In the genomic region with DNA sequence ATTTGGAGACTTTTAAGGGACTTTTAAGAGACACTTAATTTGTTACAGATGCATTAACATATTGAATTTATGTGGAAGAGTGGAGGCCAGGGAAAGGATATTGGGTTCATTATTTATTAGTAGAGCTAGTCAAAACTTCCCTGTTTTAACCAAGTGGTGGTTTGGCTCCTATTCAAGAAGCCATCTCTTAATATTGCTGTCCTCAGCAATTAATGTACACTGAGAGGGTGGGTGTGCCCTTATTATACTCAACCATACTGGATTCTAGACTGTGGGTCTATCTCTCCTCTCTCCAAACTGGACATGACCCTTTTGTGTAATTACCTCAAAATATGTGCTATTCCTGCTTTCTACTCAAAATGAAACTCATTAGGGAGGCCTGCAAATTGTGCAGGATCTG, we compare ENCODE assay signal across 21 cellular contexts.
DNase-seq lines count a peak whose midpoint lies in the region; ATAC-seq, FAIRE-seq and TF ChIP-seq lines count a peak whose summit lies in the region.
"Had no signal": no experiment of that assay in that cellular context is flagged by ENCODE, and none has a peak within 500 bp of the region (broad histone marks: within the 10 kb centered on the region; RNA-seq: fewer than 3 reads in every experiment).

No MANE protein-coding gene starts in this region.

- ATAC-seq in A549 (no peak), IMR-90 (ENCODE audit: low read depth) (no peak), GM21737 (IDR thresholded peaks at IDR 0.05; ENCODE audit: unreplicated experiment) (no peak), HG03196 (IDR thresholded peaks at IDR 0.05; ENCODE audit: unreplicated experiment) (no peak), HG02981 (IDR thresholded peaks at IDR 0.05; ENCODE audit: unreplicated experiment) (no peak)
- ATAC-seq: CD8-positive, alpha-beta T cell had no signal

- no peak overlapping the region for H2AK9ac ChIP-seq in IMR-90 (replicated peaks; ENCODE audit: low read depth, low read length, poor library complexity)

- no peak overlapping the region for H4K91ac ChIP-seq in IMR-90 (ENCODE audit: insufficient read depth, low read depth, low read length)

- no peaks in the 10 kb centered on the region for H3K9me1 ChIP-seq in IMR-90 (ENCODE audit: insufficient read depth, low read length)

- H3K9ac ChIP-seq in IMR-90 (ENCODE audit: low read depth, low read length), result no peak overlapping the region
- H3K9ac ChIP-seq: BLaER1 treated with 17β-estradiol and CSF1 and Interleukin-3, amounts not matched to agents 10 nM and 100 nM had no signal

- H3K18ac ChIP-seq in IMR-90 (ENCODE audit: low read depth, low read length), result no peak overlapping the region

- TF ChIP-seq POLR2A in A549 (IDR thresholded peaks at IDR 0.05; ENCODE audit: low read length) (no peak), IMR-90 (IDR thresholded peaks at IDR 0.05; ENCODE audit: low read depth, low read length) (no peak)

- POLR2A ChIA-PET in A549 (lab: Yijun Ruan, JAX) (no interaction called here), IMR-90 (lab: Charles Lee; ENCODE audit: unreplicated experiment) (no interaction called here)

- H4K20me1 ChIP-seq in IMR-90 (ENCODE audit: insufficient read depth, low read length) (no peaks in the 10 kb centered on the region), osteoblast (ENCODE audit: insufficient read depth, low read length) (no peaks in the 10 kb centered on the region)
- H4K20me1 ChIP-seq: BLaER1 treated with 17β-estradiol and CSF1 and Interleukin-3, amounts not matched to agents 10 nM and 100 nM had no signal

- intact Hi-C loops in IMR-90 (cut with micrococcal nuclease), result no loop called here

- no peak overlapping the region for H2AK5ac ChIP-seq in IMR-90 (ENCODE audit: low read depth, low read length)

- H3K23ac ChIP-seq in IMR-90 (ENCODE audit: low read depth, low read length), result no peak overlapping the region

- no peak overlapping the region for H3K4me3 ChIP-seq in A549
- no peak overlapping the region for H3K4me3 ChIP-seq in IMR-90 (ENCODE audit: insufficient read depth, low read depth, low read length)
- H3K4me3 ChIP-seq in osteoblast (ENCODE audit: insufficient read depth, low read length), result no peak overlapping the region
- H3K4me3 ChIP-seq: BLaER1 treated with 17β-estradiol and CSF1 and Interleukin-3, amounts not matched to agents 10 nM and 100 nM had no signal

- dilution Hi-C loops in IMR-90 (cut with HindIII; ENCODE audit: low sequenced_read_pairs, unreplicated experiment), result no loop called here

- H4K8ac ChIP-seq in IMR-90 (ENCODE audit: low read depth in 2 of 2, low read length in 2 of 2), result no peak overlapping the region

- FAIRE-seq in A549 (lab: Jason Lieb, UNC), result no peak
- FAIRE-seq: A204.1, D721Med, G401.6, GM12891, GM19239 had no signal

- no peak overlapping the region for H3K56ac ChIP-seq in IMR-90 (ENCODE audit: extremely low read depth, insufficient read depth, low read length)

- CTCF ChIA-PET in A549 (lab: Yijun Ruan, JAX), result no interaction called here
- CTCF ChIA-PET in IMR-90 (lab: Yijun Ruan, JAX), result no interaction called here

- H3K4me2 ChIP-seq in A549, result no peak overlapping the region
- no peak overlapping the region for H3K4me2 ChIP-seq in IMR-90 (ENCODE audit: low read depth, low read length)
- H3K4me2 ChIP-seq in osteoblast (ENCODE audit: insufficient read depth, low read length), result no peak overlapping the region
- H3K4me2 ChIP-seq: BLaER1 treated with 17β-estradiol and CSF1 and Interleukin-3, amounts not matched to agents 10 nM and 100 nM had no signal

- TF ChIP-seq CTCF in A549 (IDR thresholded peaks at IDR 0.05), result no peak
- no peak for TF ChIP-seq CTCF in IMR-90 (conservative IDR thresholded peaks at IDR 0.05; ENCODE audit: low read depth, low read length)
- TF ChIP-seq CTCF in osteoblast (IDR thresholded peaks at IDR 0.05; ENCODE audit: extremely low read depth, low read depth, low read length), result no peak

- TF ChIP-seq EP300 in A549 (IDR thresholded peaks at IDR 0.05), result no peak

- H3K27ac ChIP-seq in A549 (no peak overlapping the region), IMR-90 (ENCODE audit: insufficient read depth, low read length) (no peak overlapping the region), osteoblast (ENCODE audit: low read depth, low read length) (no peak overlapping the region)
- H3K27ac ChIP-seq: BLaER1 treated with 17β-estradiol and CSF1 and Interleukin-3, amounts not matched to agents 10 nM and 100 nM; C4-2B had no signal

- H2BK120ac ChIP-seq in IMR-90 (ENCODE audit: low read depth, low read length), result no peak overlapping the region

- TF ChIP-seq RAD21 in A549 (conservative IDR thresholded peaks at IDR 0.05 in 1 of 2, IDR thresholded peaks at IDR 0.05 in 1 of 2) (no peak), IMR-90 (IDR thresholded peaks at IDR 0.05; ENCODE audit: low read length) (no peak)

- no peak overlapping the region for H3K4ac ChIP-seq in IMR-90 (ENCODE audit: low read depth, low read length)

- no peak overlapping the region for H4K5ac ChIP-seq in IMR-90 (ENCODE audit: low read depth, low read length)

- no peak overlapping the region for H2AFZ ChIP-seq in IMR-90 (replicated peaks; ENCODE audit: low read length, poor library complexity)
- no peak overlapping the region for H2AFZ ChIP-seq in osteoblast (ENCODE audit: low read length)

- no peaks in the 10 kb centered on the region for H3K36me3 ChIP-seq in IMR-90 (ENCODE audit: control insufficient read depth, insufficient read depth, low read length)
- H3K36me3 ChIP-seq in osteoblast (ENCODE audit: insufficient read depth, low read length), result no peaks in the 10 kb centered on the region
- H3K36me3 ChIP-seq: BLaER1 treated with 17β-estradiol and CSF1 and Interleukin-3, amounts not matched to agents 10 nM and 100 nM had no signal

- H2BK15ac ChIP-seq in IMR-90 (ENCODE audit: low read depth, low read length), result no peak overlapping the region

- no peak overlapping the region for H2BK5ac ChIP-seq in IMR-90 (ENCODE audit: low read depth, low read length, poor library complexity, severe bottlenecking)

- no peak overlapping the region for H2BK20ac ChIP-seq in IMR-90 (ENCODE audit: low read depth, low read length)

- H3K4me1 ChIP-seq in A549 (no peaks in the 10 kb centered on the region), IMR-90 (ENCODE audit: control insufficient read depth, insufficient read depth, low read length) (no peaks in the 10 kb centered on the region), osteoblast (ENCODE audit: insufficient read depth, low read length) (no peaks in the 10 kb centered on the region)
- H3K4me1 ChIP-seq: BLaER1 treated with 17β-estradiol and CSF1 and Interleukin-3, amounts not matched to agents 10 nM and 100 nM had no signal

- H3K27me3 ChIP-seq in IMR-90 (ENCODE audit: control insufficient read depth, insufficient read depth, low read length) (peaks cover 3% of the 10 kb centered on the region; the same call in 1 of the 2 replicates), osteoblast (ENCODE audit: insufficient read depth, low read length) (peaks cover 6% of the 10 kb centered on the region)
- H3K27me3 ChIP-seq: BLaER1 treated with 17β-estradiol and CSF1 and Interleukin-3, amounts not matched to agents 10 nM and 100 nM had no signal

- DNase-seq in A549 (ENCODE audit: low read depth in 1 of 2, low spot score in 1 of 2), result no peak
- DNase-seq in DMS79 (lab: John Stamatoyannopoulos, UW), result peak; percentile 42
- DNase-seq in IMR-90, result no peak
- peak; percentile 64 for DNase-seq in osteoblast (ENCODE audit: insufficient read length, low spot score, missing footprints)
- DNase-seq: 8988T; AML-193; Caco-2; Calu3; CD4-positive, alpha-beta T cell; CD8-positive, alpha-beta T cell; GF-D8 had no signal

- in situ Hi-C loops in IMR-90 (cut with MboI; ENCODE audit: low sequenced_read_pairs), result no loop called here

- no peaks in the 10 kb centered on the region for H3K79me1 ChIP-seq in IMR-90 (ENCODE audit: low read depth in 1 of 2, low read length in 2 of 2)

- no peaks in the 10 kb centered on the region for H3K9me3 ChIP-seq in A549
- no peaks in the 10 kb centered on the region for H3K9me3 ChIP-seq in IMR-90 (ENCODE audit: control insufficient read depth, insufficient read depth, low read length)
- H3K9me3 ChIP-seq in osteoblast (ENCODE audit: low read depth, low read length), result no peaks in the 10 kb centered on the region
- H3K9me3 ChIP-seq: BLaER1 treated with 17β-estradiol and CSF1 and Interleukin-3, amounts not matched to agents 10 nM and 100 nM; Caco-2 had no signal

- no TSS peak for BruUV-seq in IMR-90 (replicated peaks; lab: Mats Ljungman, UMichigan)

- no peak overlapping the region for H3K14ac ChIP-seq in IMR-90 (replicated peaks; ENCODE audit: low read depth, low read length)

- no peaks in the 10 kb centered on the region for H3K79me2 ChIP-seq in osteoblast (ENCODE audit: insufficient read depth, low read length)

TF ChIP-seq in A549, 52 proteins besides CTCF, POLR2A, EP300 and RAD21:
- no peak for TF ChIP-seq EHMT2 (IDR thresholded peaks at IDR 0.05; ENCODE audit: low read depth)
- TF ChIP-seq, protein P1, sequence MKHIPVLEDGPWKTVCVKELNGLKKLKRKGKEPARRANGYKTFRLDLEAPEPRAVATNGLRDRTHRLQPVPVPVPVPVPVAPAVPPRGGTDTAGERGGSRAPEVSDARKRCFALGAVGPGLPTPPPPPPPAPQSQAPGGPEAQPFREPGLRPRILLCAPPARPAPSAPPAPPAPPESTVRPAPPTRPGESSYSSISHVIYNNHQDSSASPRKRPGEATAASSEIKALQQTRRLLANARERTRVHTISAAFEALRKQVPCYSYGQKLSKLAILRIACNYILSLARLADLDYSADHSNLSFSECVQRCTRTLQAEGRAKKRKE (CRISPR knock-in tag; IDR thresholded peaks at IDR 0.05; ENCODE audit: low read depth), result no peak
- TF ChIP-seq, protein P2, sequence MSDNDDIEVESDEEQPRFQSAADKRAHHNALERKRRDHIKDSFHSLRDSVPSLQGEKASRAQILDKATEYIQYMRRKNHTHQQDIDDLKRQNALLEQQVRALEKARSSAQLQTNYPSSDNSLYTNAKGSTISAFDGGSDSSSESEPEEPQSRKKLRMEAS (IDR thresholded peaks at IDR 0.05), result no peak
- TF ChIP-seq HDAC2 (IDR thresholded peaks at IDR 0.05), result no peak
- TF ChIP-seq MAFK (IDR thresholded peaks at IDR 0.05; ENCODE audit: partially characterized antibody), result peak; percentile 84

TF ChIP-seq in IMR-90, 13 proteins besides CTCF, POLR2A, EP300 and RAD21:
- TF ChIP-seq CHD1 (IDR thresholded peaks at IDR 0.05; ENCODE audit: low read depth, low read length) (no peak), FOS (IDR thresholded peaks at IDR 0.05; ENCODE audit: low read depth, low read length) (no peak), MAFK (IDR thresholded peaks at IDR 0.05; ENCODE audit: low read depth, low read length) (peak; percentile 86)
TF ChIP-seq in IMR-90: peak in this region for 1.

Comparison
In these comparisons a context has a peak if more than half of its experiments do, and no peak if none do; other contexts are left out.
1. DNase-seq: peak in DMS79 (single experiment) and osteoblast (single experiment); none in A549 (0 of 2) and IMR-90 (single experiment).